ENCODE assay signal across 13 cellular contexts in the genomic region with DNA sequence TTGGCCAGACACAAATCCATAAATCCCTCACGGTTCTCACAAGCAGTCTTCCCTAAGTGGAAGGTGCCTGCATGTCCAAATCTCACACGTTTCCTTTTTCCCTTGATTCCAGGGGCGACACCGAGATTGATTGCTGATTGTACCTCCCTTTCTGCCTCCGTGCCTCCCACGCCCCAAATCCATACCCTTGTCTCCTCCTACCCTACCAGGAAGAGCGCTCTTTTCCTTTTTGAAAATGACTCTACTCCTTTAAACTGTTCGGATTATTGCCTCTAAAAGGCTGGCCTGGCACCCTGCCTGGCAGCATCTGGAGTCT. TPM values are rescaled to one million over a fixed set of nuclear protein-coding genes. Genes with fewer than 3 reads are reported as not detected.
DNase-seq lines count a peak whose midpoint lies in the region; ATAC-seq and TF ChIP-seq lines count a peak whose summit lies in the region.
"Had no signal": no experiment of that assay in that cellular context is flagged by ENCODE, and none has a peak within 500 bp of the region (broad histone marks: within the 10 kb centered on the region; RNA-seq: fewer than 3 reads in every experiment).

No MANE protein-coding gene starts in this region.

- H3K27me3 ChIP-seq in A673 (replicated peaks; ENCODE audit: insufficient read depth, low read depth, low read length, poor library complexity) = no peaks in the 10 kb centered on the region
- H3K27me3 ChIP-seq in GM23248 (replicated peaks; ENCODE audit: insufficient read depth) = no peaks in the 10 kb centered on the region
- peaks cover 28% of the 10 kb centered on the region for H3K27me3 ChIP-seq in colonic mucosa

- in situ Hi-C loops in GM23248 (cut with MboI) (no loop called here), GM13976 (cut with MboI; ENCODE audit: low sequenced_read_pairs, unreplicated experiment) (loop anchor here (25.0 kb wide), 1 partner anchor 239 kb away; no protein-coding TSS in a partner anchor)

- H3K27ac ChIP-seq in A673 (ENCODE audit: low read depth, low read length, poor library complexity, severe bottlenecking) = peak overlapping the region; percentile 74
- H3K27ac ChIP-seq in GM23248 = peak overlapping the region; percentile 47
- H3K27ac ChIP-seq in colonic mucosa = peak overlapping the region; percentile 1

- POLR2A ChIA-PET in A673 (lab: Charles Lee; ENCODE audit: low non-redundant PET) = no interaction called here
- POLR2A ChIA-PET in naive thymus-derived CD8-positive, alpha-beta T cell (lab: Charles Lee) = no interaction called here

- no TSS peak for BruUV-seq in A673 (replicated peaks; lab: Mats Ljungman, UMichigan)

- WGBS in GM23248 (ENCODE audit: low coverage in 1 of 2, low lambda C conversion rate in 2 of 2, missing lambda C conversion rate in 2 of 2), 2 experiments = 11 to 32% methylated on average over 8 of the region's 8 CpGs

- no peak for ATAC-seq in naive thymus-derived CD8-positive, alpha-beta T cell

- H3K27ac Mint-ChIP-seq in naive thymus-derived CD8-positive, alpha-beta T cell = no peak overlapping the region

- TF ChIP-seq CTCF in A673 (conservative IDR thresholded peaks at IDR 0.05; ENCODE audit: low read depth, low read length) = no peak
- no peak for TF ChIP-seq CTCF in colonic mucosa (IDR thresholded peaks at IDR 0.05)
- TF ChIP-seq CTCF in GM13976 (IDR thresholded peaks at IDR 0.05; ENCODE audit: borderline replicate concordance, control extremely low read depth, extremely low read depth, insufficient read depth, missing control alignments) = no peak

- H3K4me3 Mint-ChIP-seq in naive thymus-derived CD8-positive, alpha-beta T cell = peak overlapping the region in 6 of 10 donors; percentile 16 to 69 (median 47)
- H3K4me3 Mint-ChIP-seq: CD8-positive, alpha-beta memory T cell had no signal

- peaks cover 0 to 1% (median 0%) of the 10 kb centered on the region in 9 donors for H3K9me3 Mint-ChIP-seq in naive thymus-derived CD8-positive, alpha-beta T cell

- no peaks in the 10 kb centered on the region for H3K9me3 ChIP-seq in A673 (ENCODE audit: low read depth, low read length, poor library complexity, severe bottlenecking)
- H3K9me3 ChIP-seq in GM23248 (ENCODE audit: low read depth) = no peaks in the 10 kb centered on the region
- H3K9me3 ChIP-seq in colonic mucosa = no peaks in the 10 kb centered on the region
- H3K9me3 ChIP-seq: HAP-1 had no signal

- H3K36me3 ChIP-seq in A673 (ENCODE audit: insufficient read depth, low read length, poor library complexity, severe bottlenecking) (peaks cover 52% of the 10 kb centered on the region), GM23248 (ENCODE audit: low read depth) (peaks cover 62% of the 10 kb centered on the region), colonic mucosa (no peaks in the 10 kb centered on the region)

- peaks cover 32 to 81% (median 53%) of the 10 kb centered on the region in 5 donors for H3K27me3 Mint-ChIP-seq in naive thymus-derived CD8-positive, alpha-beta T cell

- DNase-seq in A673 (ENCODE audit: low spot score) = no peak
- DNase-seq in GM23248 = no peak
- DNase-seq in colonic mucosa = no peak
- DNase-seq in naive thymus-derived CD8-positive, alpha-beta T cell = no peak
- DNase-seq in GM13976 (ENCODE audit: low spot score) = no peak
- DNase-seq in activated gamma-delta T cell (lab: John Stamatoyannopoulos, UW) = no peak
- DNase-seq in NCI-H526 (lab: John Stamatoyannopoulos, UW) = no peak
- no peak for DNase-seq in AG20443 (ENCODE audit: low spot score)
- DNase-seq: activated CD4-positive, alpha-beta T cell treated with anti-CD3 and anti-CD28 coated beads for 4 hours; activated naive CD4-positive, alpha-beta T cell; CD8-positive, alpha-beta memory T cell; stimulated activated CD4-positive, alpha-beta T cell treated with anti-CD3 and anti-CD28 coated beads, Interleukin-2, amount 100 ng/mL, for 24 hours had no signal

- H3K9ac ChIP-seq in GM23248 (peak overlapping the region; percentile 87), colonic mucosa (ENCODE audit: low read depth in 2 of 2, low read length in 2 of 2) (peak overlapping the region; percentile 21 to 35)

- no peak overlapping the region for H2AFZ ChIP-seq in GM23248

- H3K4me1 ChIP-seq in A673 (ENCODE audit: insufficient read depth, low read length, poor library complexity, severe bottlenecking) = peaks cover 30% of the 10 kb centered on the region
- H3K4me1 ChIP-seq in GM23248 (ENCODE audit: insufficient read depth) = peaks cover 40% of the 10 kb centered on the region
- no peaks in the 10 kb centered on the region for H3K4me1 ChIP-seq in colonic mucosa

- no peaks in the 10 kb centered on the region for H4K20me1 ChIP-seq in GM23248 (ENCODE audit: insufficient read depth)

- H3K36me3 Mint-ChIP-seq in naive thymus-derived CD8-positive, alpha-beta T cell = no peaks in the 10 kb centered on the region

- CTCF ChIA-PET in A673 (lab: Charles Lee) = no interaction called here

- intact Hi-C loops in A673 (cut with micrococcal nuclease; ENCODE audit: unreplicated experiment) (no loop called here), colonic mucosa (cut with DNase I) (no loop called here)

- H3K9me2 ChIP-seq in GM23248 (ENCODE audit: insufficient read depth) = no peaks in the 10 kb centered on the region

- H3K4me2 ChIP-seq in GM23248 (ENCODE audit: unreplicated experiment) = peak overlapping the region; percentile 83

- H3K4me3 ChIP-seq in A673 (ENCODE audit: low read depth, low read length, poor library complexity, severe bottlenecking) (peak overlapping the region; percentile 20), GM23248 (peak overlapping the region; percentile 88), colonic mucosa (no peak overlapping the region)
- H3K4me3 ChIP-seq: HAP-1 had no signal

- H3K79me2 ChIP-seq in GM23248 (ENCODE audit: insufficient read depth) = peaks cover 52% of the 10 kb centered on the region

- peaks cover 57% of the 10 kb centered on the region for H3F3A ChIP-seq in GM23248 (ENCODE audit: insufficient read depth)

- H3K4me1 Mint-ChIP-seq in naive thymus-derived CD8-positive, alpha-beta T cell = peaks cover 9 to 23% (median 21%) of the 10 kb centered on the region in 4 donors

RNA-seq across cellular contexts. Expression of a gene that starts 4.5 kb away (rescaled TPM):
- 19.2 and 21.4 TPM in 2 replicates for total RNA-seq in A673 (2021)
- total RNA-seq in GM23248 (2014; rRNA removed; shearing (Covaris generic)) = 281 and 330 TPM in 2 replicates
- 173 and 184 TPM in 2 replicates for polyA plus RNA-seq in GM23248 (2016; fragmentation: Nextera tagmentation; extraction: Ambion mirVana)
- total RNA-seq in colonic mucosa = 1 to 10 TPM; 1.8 to 2.5 TPM
- not detected for total RNA-seq in naive thymus-derived CD8-positive, alpha-beta T cell
- polyA plus RNA-seq in naive thymus-derived CD8-positive, alpha-beta T cell = not detected
- polyA plus RNA-seq: CD8-positive, alpha-beta memory T cell had no signal

Comparison
In these comparisons a context has a peak if more than half of its experiments do, and no peak if none do; other contexts are left out.
1. H3K27ac ChIP-seq: peak in every context shown above with its lines; median percentile 74 in A673; 47 in GM23248; 1 in colonic mucosa.
2. RNA of a gene that starts 4.5 kb away (total RNA-seq): 281 to 330 TPM in GM23248; 19.2 to 21.4 TPM in A673, 1.8 to 2.5 TPM in colonic mucosa and not detected in naive thymus-derived CD8-positive, alpha-beta T cell; every median in the first group is over 10 times any median in the second.